ENCODE assay signal across 1 cellular context in the genomic region with DNA sequence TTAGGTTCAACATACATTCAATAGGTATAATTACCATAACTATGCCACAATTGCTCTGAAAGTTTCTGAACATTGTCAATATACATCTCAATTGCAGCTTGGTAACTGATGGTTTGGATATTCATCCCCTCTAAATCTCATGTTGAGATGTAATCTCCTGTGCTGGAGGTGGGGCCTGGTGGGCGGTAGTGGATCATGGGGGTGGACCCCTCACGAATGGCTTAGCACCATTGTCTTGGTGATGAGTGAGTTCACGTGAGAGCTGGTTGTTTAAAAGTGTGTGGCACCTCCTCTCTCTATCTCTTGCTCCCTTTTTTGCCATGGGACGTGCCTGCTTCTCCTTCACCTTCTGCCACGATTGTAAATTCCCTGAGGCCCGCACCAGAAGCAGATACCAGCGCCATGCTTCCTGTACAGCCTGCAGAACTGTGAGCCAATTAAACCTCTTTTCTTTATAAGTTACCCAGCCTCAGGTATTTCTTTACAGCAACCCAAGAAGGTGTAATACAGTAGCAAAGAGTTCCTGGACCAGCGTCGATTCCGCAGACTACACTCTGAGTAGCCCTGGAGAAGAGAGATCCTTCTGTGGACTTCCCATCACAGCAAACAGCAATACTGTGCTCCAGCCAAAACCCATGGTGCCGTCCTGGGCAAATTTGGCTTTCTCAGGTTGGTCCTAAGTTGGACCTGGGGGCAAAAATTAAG.
TF ChIP-seq lines count a peak whose summit lies in the region.

No MANE protein-coding gene starts in this region.

TF ChIP-seq in H1, 55 proteins besides CTCF, POLR2A, EP300 and RAD21:
- TF ChIP-seq RNF2 (IDR thresholded peaks at IDR 0.05; ENCODE audit: borderline replicate concordance, low read depth, low read length, missing control alignments, poor library complexity, severe bottlenecking) (no peak), RBBP5 (IDR thresholded peaks at IDR 0.05; ENCODE audit: borderline replicate concordance, low read depth, low read length) (no peak), RXRA (IDR thresholded peaks at IDR 0.05; ENCODE audit: insufficient read depth, low read depth, low read length) (no peak), YY1 (IDR thresholded peaks at IDR 0.05; ENCODE audit: low read depth, low read length) (no peak), EZH2 (IDR thresholded peaks at IDR 0.05; ENCODE audit: low read depth, low read length, severe bottlenecking) (no peak), ASH2L (IDR thresholded peaks at IDR 0.05; ENCODE audit: low read length) (no peak), TAF1 (IDR thresholded peaks at IDR 0.05; ENCODE audit: low read depth, low read length) (no peak), MAFK (IDR thresholded peaks at IDR 0.05; ENCODE audit: low read depth, low read length) (no peak), SAP30 (IDR thresholded peaks at IDR 0.05; ENCODE audit: insufficient read depth, insufficient replicate concordance, low read length) (no peak), KDM5A (IDR thresholded peaks at IDR 0.05; ENCODE audit: low read length) (no peak), CBX5 (IDR thresholded peaks at IDR 0.05; ENCODE audit: low read depth, low read length) (no peak), HDAC2 (IDR thresholded peaks at IDR 0.05; ENCODE audit: borderline replicate concordance in 1 of 2, low read depth in 2 of 2, low read length in 2 of 2) (no peak), JUND (IDR thresholded peaks at IDR 0.05; ENCODE audit: low read length) (no peak), CHD1 (IDR thresholded peaks at IDR 0.05; ENCODE audit: low read depth, low read length) (no peak), POLR2AphosphoS5 (IDR thresholded peaks at IDR 0.05; ENCODE audit: low read depth, low read length) (no peak), CREB1 (IDR thresholded peaks at IDR 0.05) (no peak), FOSL1 (IDR thresholded peaks at IDR 0.05; ENCODE audit: insufficient read depth, low read depth, low read length) (no peak), CBX8 (IDR thresholded peaks at IDR 0.05; ENCODE audit: borderline replicate concordance, low read depth, low read length) (no peak), GABPA (IDR thresholded peaks at IDR 0.05; ENCODE audit: borderline replicate concordance, insufficient read depth, low read length) (no peak)
- TF ChIP-seq, protein P1, sequence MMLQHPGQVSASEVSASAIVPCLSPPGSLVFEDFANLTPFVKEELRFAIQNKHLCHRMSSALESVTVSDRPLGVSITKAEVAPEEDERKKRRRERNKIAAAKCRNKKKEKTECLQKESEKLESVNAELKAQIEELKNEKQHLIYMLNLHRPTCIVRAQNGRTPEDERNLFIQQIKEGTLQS (IDR thresholded peaks at IDR 0.05; ENCODE audit: insufficient read depth, low read depth, low read length), result no peak
TF ChIP-seq in H1: peak in this region for 0.
